ENCODE assay signal across 1 cellular context in genomic region chr11:114400974-114401223, GRCh38.
TF ChIP-seq lines count a peak whose summit lies in the region.

No MANE protein-coding gene starts in this region.

TF ChIP-seq in endothelial cell of umbilical vein, 7 proteins besides CTCF, POLR2A, EP300 and RAD21 (continued from another document):
- TF ChIP-seq POLR2AphosphoS5 (IDR thresholded peaks at IDR 0.05; ENCODE audit: insufficient read depth, low read depth, low read length) (no peak), MAX (IDR thresholded peaks at IDR 0.05; ENCODE audit: insufficient read depth, insufficient read length) (no peak), GATA2 (IDR thresholded peaks at IDR 0.05; ENCODE audit: insufficient read depth, insufficient read length, low read depth, low read length) (no peak), EZH2 (IDR thresholded peaks at IDR 0.05; ENCODE audit: borderline replicate concordance, low read depth, low read length, severe bottlenecking) (no peak)
